ENCODE assay signal across 33 cellular contexts in genomic region chr6:130245267-130245666, GRCh38. TPM values are rescaled to one million over a fixed set of nuclear protein-coding genes. Genes with fewer than 3 reads are reported as not detected.
"Had no signal": no experiment of that assay in that cellular context is flagged by ENCODE, and none has a peak within 500 bp of the region (broad histone marks: within the 10 kb centered on the region; RNA-seq: fewer than 3 reads in every experiment).

No MANE protein-coding gene starts in this region.

- H3K36me3 ChIP-seq: adrenal gland, ascending aorta, brain microvascular endothelial cell, breast epithelium, cardiac muscle cell had no signal

- H3K9me3 ChIP-seq: adrenal gland, ascending aorta, body of pancreas, breast epithelium had no signal

- H3K4me1 ChIP-seq: adrenal gland, ascending aorta, body of pancreas, breast epithelium had no signal

- ATAC-seq: activated naive CD4-positive, alpha-beta T cell treated with anti-CD3 and anti-CD28 coated beads, Interleukin-2, amount 50 U/mL, for 72 hours; activated naive CD8-positive, alpha-beta T cell treated with anti-CD3 and anti-CD28 coated beads, Interleukin-2, amount 50 U/mL, for 24 hours; activated T-cell treated with anti-CD3 and anti-CD28 coated beads, Interleukin-2, amount 50 U/mL, for 4 hours; activated T-cell treated with anti-CD3 and anti-CD28 coated beads, Interleukin-2, amount 50 U/mL, for 72 hours; activated T-helper 17 cell treated with anti-CD3 and anti-CD28 coated beads, Interleukin-2, amount 50 U/mL, for 72 hours; body of pancreas had no signal

- FAIRE-seq: astrocyte, bronchial epithelial cell had no signal

- H3K27ac ChIP-seq: adrenal gland, ascending aorta, body of pancreas, brain microvascular endothelial cell, breast epithelium, cardiac muscle cell had no signal

- H3K27me3 ChIP-seq: adrenal gland, ascending aorta, body of pancreas, brain microvascular endothelial cell, breast epithelium, cardiac muscle cell had no signal

- H3K4me3 ChIP-seq: adrenal gland, ascending aorta, body of pancreas, breast epithelium, cardiac muscle cell had no signal

- DNase-seq: activated effector memory CD4-positive, alpha-beta T cell treated with anti-CD3 and anti-CD28 coated beads, Interleukin-2, amount 50 U/mL, for 16 hours; activated effector memory CD4-positive, alpha-beta T cell treated with Interleukin-2 at 50 U/mL for 16 hours; activated gamma-delta T cell; activated gamma-delta T cell treated with Interleukin-2 at 50 U/mL for 16 hours; activated naive CD4-positive, alpha-beta T cell; activated naive CD4-positive, alpha-beta T cell treated with anti-CD3 and anti-CD28 coated beads for 36 hours; activated naive CD4-positive, alpha-beta T cell treated with anti-CD3 and anti-CD28 coated beads, Interleukin-2, amount 10 ng/mL, durations not matched to agents 7 days and 5 days; activated naive CD4-positive, alpha-beta T cell treated with anti-CD3 and anti-CD28 coated beads, Interleukin-2, amount 50 U/mL, for 16 hours; activated naive CD4-positive, alpha-beta T cell treated with Interleukin-2 at 50 U/mL for 16 hours; activated naive CD8-positive, alpha-beta T cell treated with anti-CD3 and anti-CD28 coated beads for 36 hours; activated naive CD8-positive, alpha-beta T cell treated with anti-CD3 and anti-CD28 coated beads, Interleukin-2, amount 10 ng/mL, durations not matched to agents 7 days and 5 days; activated naive CD8-positive, alpha-beta T cell treated with anti-CD3 and anti-CD28 coated beads, Interleukin-2, amount 50 U/mL, for 24 hours; activated T-cell treated with anti-CD3 and anti-CD28 coated beads, Interleukin-2, amount 50 U/mL, for 24 hours; activated T-cell treated with anti-CD3 and anti-CD28 coated beads, Interleukin-2, amount 50 U/mL, for 4 hours; activated T-cell treated with anti-CD3 and anti-CD28 coated beads, Interleukin-2, amount 50 U/mL, for 48 hours; activated T-cell treated with anti-CD3 and anti-CD28 coated beads, Interleukin-2, amount 50 U/mL, for 72 hours; adrenal gland; amniotic stem cell; amygdala; anterior cingulate cortex; aorta; body of pancreas; brain microvascular endothelial cell; caudate nucleus; central memory CD4-positive, alpha-beta T cell; cerebellar nuclear complex had no signal

RNA-seq across cellular contexts. Expression of gene SAMD3, which starts 22.5 kb away (rescaled TPM):
- total RNA-seq: ascending aorta, bronchial epithelial cell, cardiac muscle cell had no signal
- polyA plus RNA-seq: aorta, cardiac muscle cell had no signal
